In genomic region chr14:61034416-61035100, GRCh38 we compare ENCODE assay signal across 8 cellular contexts. TPM values are rescaled to one million over a fixed set of nuclear protein-coding genes. Genes with fewer than 3 reads are reported as not detected.
DNase-seq lines count a peak whose midpoint lies in the region; ATAC-seq and TF ChIP-seq lines count a peak whose summit lies in the region.

No MANE protein-coding gene starts in this region.

- no peaks in the 10 kb centered on the region for H3K9me3 ChIP-seq in suprapubic skin

- TF ChIP-seq CTCF in suprapubic skin (IDR thresholded peaks at IDR 0.05): no peak

- no peak for TF ChIP-seq EP300 in suprapubic skin (IDR thresholded peaks at IDR 0.05)

- no peak overlapping the region for H3K4me3 ChIP-seq in suprapubic skin

- 55% methylated on average over 4 of the region's 4 CpGs for WGBS in suprapubic skin

- no peak for TF ChIP-seq POLR2A in suprapubic skin (IDR thresholded peaks at IDR 0.05)

- DNase-seq in DMS53 treated with DMSO at 0.1 percent for 48 hours (lab: John Stamatoyannopoulos, UW; ENCODE audit: unreplicated experiment) (peak; percentile 26), RPMI8226 (peak; percentile 83), suprapubic skin (ENCODE audit: low spot score in 2 of 2) (no peak), AG08395 (ENCODE audit: low spot score) (no peak)
- no peak for DNase-seq in activated effector memory CD4-positive, alpha-beta T cell treated with anti-CD3 and anti-CD28 coated beads, Interleukin-2, amount 50 U/mL, for 16 hours
- DNase-seq in effector CD8-positive, alpha-beta T cell (lab: John Stamatoyannopoulos, UW): no peak

- ATAC-seq in GM19455 (IDR thresholded peaks at IDR 0.05; ENCODE audit: unreplicated experiment) (peak; percentile 75), HG03378 (IDR thresholded peaks at IDR 0.05; ENCODE audit: unreplicated experiment) (peak; percentile 94)

- H3K27ac ChIP-seq in suprapubic skin: no peak overlapping the region

- H3K4me1 ChIP-seq in suprapubic skin: peaks cover 3% of the 10 kb centered on the region

- H3K27me3 ChIP-seq in suprapubic skin: no peaks in the 10 kb centered on the region

- no peaks in the 10 kb centered on the region for H3K36me3 ChIP-seq in suprapubic skin

RNA-seq across cellular contexts. Expression of gene SLC38A6, which starts 53.5 kb away (rescaled TPM):
- total RNA-seq in suprapubic skin: 10 to 100 TPM in 3 of 4 donors, 1 to 10 TPM in 1; 7.8 to 14.3 (median 11.2) TPM

RNA-seq across cellular contexts. Expression of gene TRMT5, which starts 53.7 kb away (rescaled TPM):
- 10 to 100 TPM; 10.3 to 17.9 (median 14.3) TPM for total RNA-seq in suprapubic skin

Comparison
In these comparisons a context has a peak if more than half of its experiments do, and no peak if none do; other contexts are left out.
1. DNase-seq: peak in DMS53 treated with DMSO at 0.1 percent for 48 hours (single experiment) and RPMI8226 (single experiment); none in activated effector memory CD4-positive, alpha-beta T cell treated with anti-CD3 and anti-CD28 coated beads, Interleukin-2, amount 50 U/mL, for 16 hours (single experiment), suprapubic skin (0 of 2), effector CD8-positive, alpha-beta T cell (single experiment) and AG08395 (single experiment).